Comparison of ENCODE assay signal across 9 cellular contexts in genomic region chr12:10214877-10215267, GRCh38. TPM values are rescaled to one million over a fixed set of nuclear protein-coding genes. Genes with fewer than 3 reads are reported as not detected.
A peak's percentile ranks its signal among the peaks of the same experiment; 100 is the strongest.
DNase-seq lines count a peak whose midpoint lies in the region; ATAC-seq and TF ChIP-seq lines count a peak whose summit lies in the region.
"Had no signal": no experiment of that assay in that cellular context is flagged by ENCODE, and none has a peak within 500 bp of the region (broad histone marks: within the 10 kb centered on the region; RNA-seq: fewer than 3 reads in every experiment).

No MANE protein-coding gene starts in this region.

- intact Hi-C loops in activated CD8-positive, alpha-beta T cell treated with anti-CD3 and anti-CD28 coated beads for 36 hours (cut with micrococcal nuclease) = no loop called here

- H3K27me3 ChIP-seq in GM23248 (replicated peaks; ENCODE audit: insufficient read depth) = no peaks in the 10 kb centered on the region
- H3K27me3 ChIP-seq in gastroesophageal sphincter = no peaks in the 10 kb centered on the region
- H3K27me3 ChIP-seq in rectal smooth muscle tissue (ENCODE audit: control insufficient read depth, insufficient read depth, low read length) = no peaks in the 10 kb centered on the region

- no peak for TF ChIP-seq POLR2A in gastroesophageal sphincter (IDR thresholded peaks at IDR 0.05)

- no peaks in the 10 kb centered on the region for H3K36me3 Mint-ChIP-seq in activated CD8-positive, alpha-beta T cell treated with anti-CD3 and anti-CD28 coated beads for 36 hours (ENCODE audit: low read depth)

- H3K36me3 ChIP-seq in GM23248 (ENCODE audit: low read depth) (peaks cover 9% of the 10 kb centered on the region), gastroesophageal sphincter (peaks cover 0 to 38% of the 10 kb centered on the region in 2 donors), rectal smooth muscle tissue (ENCODE audit: control insufficient read depth, insufficient read depth, low read length) (no peaks in the 10 kb centered on the region)

- no peak overlapping the region for H2AFZ ChIP-seq in GM23248

- 89 to 96% methylated on average over 3 of the region's 3 CpGs for WGBS in GM23248 (ENCODE audit: low coverage in 1 of 2, low lambda C conversion rate in 2 of 2, missing lambda C conversion rate in 2 of 2), 2 experiments
- WGBS in gastroesophageal sphincter (ENCODE audit: low coverage in 1 of 2), 2 donors = 50 to 61% methylated on average over 2 to 3 of the region's 3 CpGs

- DNase-seq in GM23248 (no peak), NCI-H1048 (lab: John Stamatoyannopoulos, UW) (no peak), amygdala (lab: John Stamatoyannopoulos, UW) (no peak)
- DNase-seq in activated CD8-positive, alpha-beta T cell treated with anti-CD3 and anti-CD28 coated beads for 36 hours = no peak
- DNase-seq: NCI-H1417 treated with DMSO at 0.1 percent for 48 hours had no signal

- ATAC-seq in activated CD8-positive, alpha-beta T cell treated with anti-CD3 and anti-CD28 coated beads for 36 hours = no peak
- ATAC-seq in gastroesophageal sphincter (no peak), HG02623 (IDR thresholded peaks at IDR 0.05; ENCODE audit: unreplicated experiment) (no peak), HG02610 (IDR thresholded peaks at IDR 0.05; ENCODE audit: unreplicated experiment) (no peak)

- H3K27ac ChIP-seq in GM23248 (peak overlapping the region; percentile 100), gastroesophageal sphincter (peak overlapping the region; percentile 98 to 99 (median 98)), rectal smooth muscle tissue (ENCODE audit: low read depth, low read length) (peak overlapping the region; percentile 100)

- no peaks in the 10 kb centered on the region for H3K27me3 Mint-ChIP-seq in activated CD8-positive, alpha-beta T cell treated with anti-CD3 and anti-CD28 coated beads for 36 hours

- POLR2A ChIA-PET in activated CD8-positive, alpha-beta T cell treated with anti-CD3 and anti-CD28 coated beads for 36 hours (lab: Charles Lee) = interaction anchor here (0.9 to 1.4 kb wide), 4 partner anchors 8 to 515 kb away, joined by 3 to 9 read pairs (median 3); no protein-coding TSS in a partner anchor

- peaks cover 60% of the 10 kb centered on the region for H3K79me2 ChIP-seq in GM23248 (ENCODE audit: insufficient read depth)

- H3K9ac ChIP-seq in GM23248 = peak overlapping the region; percentile 100
- no peak overlapping the region for H3K9ac ChIP-seq in rectal smooth muscle tissue (ENCODE audit: low read length)

- no peaks in the 10 kb centered on the region for H3K9me2 ChIP-seq in GM23248 (ENCODE audit: insufficient read depth)

- CTCF ChIA-PET in activated CD8-positive, alpha-beta T cell treated with anti-CD3 and anti-CD28 coated beads for 36 hours (lab: Charles Lee) = interaction anchor here (1.3 to 2.2 kb wide), 4 partner anchors 21 to 485 kb away, joined by 3 to 9 read pairs (median 4); no protein-coding TSS in a partner anchor

- H3K4me2 ChIP-seq in GM23248 (ENCODE audit: unreplicated experiment) = peak overlapping the region; percentile 96

- peak overlapping the region; percentile 98 for H3K4me3 ChIP-seq in GM23248
- peak overlapping the region; percentile 78 to 83 for H3K4me3 ChIP-seq in gastroesophageal sphincter
- peak overlapping the region; percentile 97 for H3K4me3 ChIP-seq in rectal smooth muscle tissue (ENCODE audit: low read length)

- no peak for TF ChIP-seq CTCF in activated CD8-positive, alpha-beta T cell treated with anti-CD3 and anti-CD28 coated beads for 36 hours (IDR thresholded peaks at IDR 0.05)
- TF ChIP-seq CTCF in gastroesophageal sphincter (IDR thresholded peaks at IDR 0.05) = no peak

- peaks cover 31% of the 10 kb centered on the region for H3F3A ChIP-seq in GM23248 (ENCODE audit: insufficient read depth)

- H3K4me1 ChIP-seq in GM23248 (ENCODE audit: insufficient read depth) = peaks cover 26% of the 10 kb centered on the region
- H3K4me1 ChIP-seq in gastroesophageal sphincter = peaks cover 0 to 44% (median 2%) of the 10 kb centered on the region in 3 donors
- H3K4me1 ChIP-seq in rectal smooth muscle tissue (ENCODE audit: control insufficient read depth, insufficient read depth, low read length) = peaks cover 5% of the 10 kb centered on the region

- no peaks in the 10 kb centered on the region for H4K20me1 ChIP-seq in GM23248 (ENCODE audit: insufficient read depth)

- peak overlapping the region; percentile 87 for H3K4me3 Mint-ChIP-seq in activated CD8-positive, alpha-beta T cell treated with anti-CD3 and anti-CD28 coated beads for 36 hours

- in situ Hi-C loops in GM23248 (cut with MboI) = no loop called here

- TF ChIP-seq EP300 in gastroesophageal sphincter (IDR thresholded peaks at IDR 0.05) = no peak

- no peaks in the 10 kb centered on the region for H3K9me3 Mint-ChIP-seq in activated CD8-positive, alpha-beta T cell treated with anti-CD3 and anti-CD28 coated beads for 36 hours

- peaks cover 28% of the 10 kb centered on the region for H3K4me1 Mint-ChIP-seq in activated CD8-positive, alpha-beta T cell treated with anti-CD3 and anti-CD28 coated beads for 36 hours (ENCODE audit: low read depth)

- H3K27ac Mint-ChIP-seq in activated CD8-positive, alpha-beta T cell treated with anti-CD3 and anti-CD28 coated beads for 36 hours = no peak overlapping the region

- H3K9me3 ChIP-seq in GM23248 (ENCODE audit: low read depth) (no peaks in the 10 kb centered on the region), gastroesophageal sphincter (no peaks in the 10 kb centered on the region)

RNA-seq across cellular contexts. Expression of gene GABARAPL1, which starts 2.2 kb away (rescaled TPM):
- 98.6 and 127 TPM in 2 replicates for total RNA-seq in GM23248 (2014; rRNA removed; shearing (Covaris generic))
- 94.9 and 97.4 TPM in 2 replicates for polyA plus RNA-seq in GM23248 (2016; fragmentation: Nextera tagmentation; extraction: Ambion mirVana)
- 1 to 10 TPM; 6.9 to 7.5 TPM for total RNA-seq in activated CD8-positive, alpha-beta T cell treated with anti-CD3 and anti-CD28 coated beads for 36 hours
- total RNA-seq in gastroesophageal sphincter = 100 to 1,000 TPM; 122 to 269 (median 193) TPM

RNA-seq across cellular contexts. Expression of gene TMEM52B, which starts 36.0 kb away (rescaled TPM):
- total RNA-seq in GM23248 (2014; rRNA removed; shearing (Covaris generic)) = 6.7 TPM in 1 of 2 replicates, not detected in the other
- 0.25 and 0.98 TPM in 2 replicates for polyA plus RNA-seq in GM23248 (2016; fragmentation: Nextera tagmentation; extraction: Ambion mirVana)
- not detected for total RNA-seq in activated CD8-positive, alpha-beta T cell treated with anti-CD3 and anti-CD28 coated beads for 36 hours
- total RNA-seq in gastroesophageal sphincter = 1 to 10 TPM in 1 of 4 donors, not detected in 3; 1.2 TPM

RNA-seq across cellular contexts. Expression of gene OLR1, which starts 42.9 kb away (rescaled TPM):
- 6.3 and 6.8 TPM in 2 replicates for total RNA-seq in GM23248 (2014; rRNA removed; shearing (Covaris generic))
- polyA plus RNA-seq in GM23248 (2016; fragmentation: Nextera tagmentation; extraction: Ambion mirVana) = 4.4 and 4.6 TPM in 2 replicates
- total RNA-seq in activated CD8-positive, alpha-beta T cell treated with anti-CD3 and anti-CD28 coated beads for 36 hours = not detected
- total RNA-seq in gastroesophageal sphincter = 1 to 10 TPM in 2 of 4 donors, under 1 TPM in 1, not detected in 1; 0.39 to 6.5 (median 5.5) TPM

Comparison
In these comparisons a context has a peak if more than half of its experiments do, and no peak if none do; other contexts are left out.
1. RNA of gene GABARAPL1, which starts 2.2 kb away (total RNA-seq): 122 to 269 TPM in gastroesophageal sphincter and 98.6 to 127 TPM in GM23248; 6.9 to 7.5 TPM in activated CD8-positive, alpha-beta T cell treated with anti-CD3 and anti-CD28 coated beads for 36 hours; every median in the first group is over 10 times any median in the second.
2. Peak in every context shown above with its lines, with median percentiles within 50 percentile points of each other: H3K27ac ChIP-seq and H3K4me3 ChIP-seq.